1 cellular context compared by ENCODE assay signal in genomic region chr17:39461113-39461910, GRCh38.
TF ChIP-seq lines count a peak whose summit lies in the region.

TSS of gene CDK12 (plus strand) at chr17:39461486. CDS start at chr17:39462072, 586 bp downstream.

TF ChIP-seq in K562, 482 proteins besides CTCF, POLR2A, EP300 and RAD21 (continued from another document and continues in another):
- TF ChIP-seq NR4A1 (CRISPR knock-in tag; IDR thresholded peaks at IDR 0.05): peak; percentile 83; the same call in 1 of the 2 replicates
- no peak; the same call in 1 of the 2 replicates for TF ChIP-seq NR4A1 (tag; IDR thresholded peaks at IDR 0.05)
- peak; percentile 49 for TF ChIP-seq TFAP4 (CRISPR knock-in tag; IDR thresholded peaks at IDR 0.05; ENCODE audit: borderline replicate concordance)
- TF ChIP-seq SMAD1 (IDR thresholded peaks at IDR 0.05; ENCODE audit: low read depth, low read length, partially characterized antibody): peak; percentile 29
- peak; percentile 4 for TF ChIP-seq TRIM28 (IDR thresholded peaks at IDR 0.05)
- peak; percentile 94 for TF ChIP-seq EP400 (IDR thresholded peaks at IDR 0.05)
- peak in 1 of 2 experiments; percentile 66; a peak in 2 of 3 replicates for TF ChIP-seq CBX3 (IDR thresholded peaks at IDR 0.05; ENCODE audit: borderline replicate concordance in 1 of 2, low read length in 2 of 2)
- TF ChIP-seq BHLHE40 (IDR thresholded peaks at IDR 0.05; ENCODE audit: low read length): no peak; the same call in 1 of the 2 replicates
- peak; percentile 61; the same call in 1 of the 2 replicates for TF ChIP-seq ZBED1 (IDR thresholded peaks at IDR 0.05)
- peak; percentile 7; the same call in 1 of the 2 replicates for TF ChIP-seq PHTF2 (CRISPR knock-in tag; IDR thresholded peaks at IDR 0.05)
- peak; percentile 84 for TF ChIP-seq ETS1 (conservative IDR thresholded peaks at IDR 0.05; ENCODE audit: control insufficient read depth, low read depth, low read length)
- peak; percentile 16; the same call in 1 of the 2 replicates for TF ChIP-seq ELF2 (CRISPR knock-in tag; IDR thresholded peaks at IDR 0.05)
- peak; percentile 69; the same call in 1 of the 2 replicates for TF ChIP-seq ZNF76 (CRISPR knock-in tag; IDR thresholded peaks at IDR 0.05; ENCODE audit: borderline replicate concordance)
- peak; percentile 98 for TF ChIP-seq ZKSCAN1 (IDR thresholded peaks at IDR 0.05; ENCODE audit: low read depth, low read length)
- TF ChIP-seq ZHX1 (conservative IDR thresholded peaks at IDR 0.05; ENCODE audit: low read length): peak; percentile 100
- peak; percentile 97 for TF ChIP-seq TAF9B (IDR thresholded peaks at IDR 0.05; ENCODE audit: partially characterized antibody)
- peak; percentile 83; the same call in 1 of the 2 replicates for TF ChIP-seq SP1 (CRISPR knock-in tag; IDR thresholded peaks at IDR 0.05)
- TF ChIP-seq COPS2 (conservative IDR thresholded peaks at IDR 0.05): no peak
- TF ChIP-seq GTF2E2 (tag; IDR thresholded peaks at IDR 0.05): peak; percentile 56; the same call in 1 of the 2 replicates
- no peak for TF ChIP-seq CREB5 (CRISPR knock-in tag; IDR thresholded peaks at IDR 0.05)
- TF ChIP-seq RBM39 (optimal IDR thresholded peaks at IDR 0.05; ENCODE audit: low read depth, low read length): peak; percentile 54
- peak; percentile 92 for TF ChIP-seq THAP12 (CRISPR knock-in tag; IDR thresholded peaks at IDR 0.05)
- 0 out of 4 replicates have a peak, but pooled peaks of 1 of the 2 experiments have one; percentile 29 for TF ChIP-seq TEAD1 (CRISPR knock-in tag; IDR thresholded peaks at IDR 0.05)
- peak; percentile 85 for TF ChIP-seq ZNF740 (CRISPR knock-in tag; IDR thresholded peaks at IDR 0.05)
- TF ChIP-seq ZNF740 (tag; IDR thresholded peaks at IDR 0.05): no peak; a peak in 1 of 4 replicates
- TF ChIP-seq TAF15 (IDR thresholded peaks at IDR 0.05; ENCODE audit: low read depth, low read length): 0 out of 2 replicates have a peak, but pooled peaks have one; percentile 64
- TF ChIP-seq SUPT5H (IDR thresholded peaks at IDR 0.05): peak; percentile 100
- no peak for TF ChIP-seq CBFB (CRISPR knock-in tag; IDR thresholded peaks at IDR 0.05)
- TF ChIP-seq ASH1L (IDR thresholded peaks at IDR 0.05; ENCODE audit: borderline replicate concordance, low read depth, partially characterized antibody): peak; percentile 96
- TF ChIP-seq HNRNPUL1 (IDR thresholded peaks at IDR 0.05; ENCODE audit: low read length): no peak
- peak; percentile 84 for TF ChIP-seq ELF1 (tag; IDR thresholded peaks at IDR 0.05)
- TF ChIP-seq TAF7 (tag; IDR thresholded peaks at IDR 0.05): peak; percentile 93
- peak; percentile 100 for TF ChIP-seq ZBTB40 (IDR thresholded peaks at IDR 0.05)
- peak; percentile 99 for TF ChIP-seq ZBTB40 (CRISPR knock-in tag; IDR thresholded peaks at IDR 0.05)
- no peak for TF ChIP-seq KDM2B (CRISPR knock-in tag; IDR thresholded peaks at IDR 0.05)
- peak in 2 of 3 experiments; percentile 11 to 59 for TF ChIP-seq YY1 (IDR thresholded peaks at IDR 0.05; ENCODE audit: borderline replicate concordance in 1 of 3, control insufficient read depth in 1 of 3, extremely low read depth in 1 of 3, insufficient read depth in 3 of 3, insufficient read length in 1 of 3, insufficient replicate concordance in 2 of 3, low read depth in 1 of 3, low read length in 2 of 3)
- TF ChIP-seq ZBTB26 (CRISPR knock-in tag; IDR thresholded peaks at IDR 0.05): peak; percentile 95
- peak; percentile 95; the same call in 1 of the 2 replicates for TF ChIP-seq PHB (CRISPR knock-in tag; IDR thresholded peaks at IDR 0.05)
- TF ChIP-seq ID3 (CRISPR knock-in tag; IDR thresholded peaks at IDR 0.05): no peak
- no peak for TF ChIP-seq ID3 (tag; IDR thresholded peaks at IDR 0.05)
- peak; percentile 36; the same call in 1 of the 2 replicates for TF ChIP-seq E2F3 (CRISPR knock-in tag; IDR thresholded peaks at IDR 0.05)
- peak; percentile 58; the same call in 1 of the 2 replicates for TF ChIP-seq THRAP3 (IDR thresholded peaks at IDR 0.05; ENCODE audit: borderline replicate concordance)
